In the genomic region with DNA sequence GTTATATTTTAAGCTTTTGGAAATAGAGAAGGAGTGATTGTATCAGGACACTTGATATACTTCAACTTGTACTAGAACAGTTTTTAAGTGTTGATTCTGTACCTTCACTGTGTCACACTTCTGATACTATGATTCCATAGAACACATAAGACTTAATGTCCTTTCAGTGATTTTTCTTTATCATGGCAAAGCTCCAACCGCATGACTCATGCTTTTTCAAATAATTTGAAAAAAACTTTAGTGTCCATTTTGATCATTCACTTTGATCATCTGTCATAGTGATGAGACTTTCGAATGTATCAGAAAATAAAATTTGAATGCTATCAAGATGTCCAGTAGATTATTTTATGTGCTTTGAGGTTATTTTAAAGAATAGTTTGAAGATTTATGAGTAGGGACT, we compare ENCODE assay signal across 18 cellular contexts. TPM values are rescaled to one million over a fixed set of nuclear protein-coding genes. Genes with fewer than 3 reads are reported as not detected.
DNase-seq lines count a peak whose midpoint lies in the region; ATAC-seq, FAIRE-seq and TF ChIP-seq lines count a peak whose summit lies in the region.
"Had no signal": no experiment of that assay in that cellular context is flagged by ENCODE, and none has a peak within 500 bp of the region (broad histone marks: within the 10 kb centered on the region; RNA-seq: fewer than 3 reads in every experiment).

No MANE protein-coding gene starts in this region.

- H2AFZ ChIP-seq in GM12878 (ENCODE audit: control insufficient read depth, low read depth, low read length): no peak overlapping the region

- H3K9me3 Mint-ChIP-seq in Calu3 (ENCODE audit: low read depth, unreplicated experiment): no peaks in the 10 kb centered on the region
- H3K9me3 Mint-ChIP-seq: activated naive CD8-positive, alpha-beta T cell treated with anti-CD3 and anti-CD28 coated beads, Interleukin-2, amount 50 U/mL, for 24 hours; activated T-helper 1 cell treated with anti-CD3 and anti-CD28 coated beads, Interleukin-12 subunit alpha, Interleukin-12 subunit beta, Interleukin-2, Interleukin-4 antibody, amounts not matched to agents 30 ng/mL and 10 ng/mL and 1 ng/mL, durations not matched to agents 14 hours and 24 hours and 36 hours had no signal

- CTCF ChIA-PET in Calu3 (lab: Charles Lee): no interaction called here
- CTCF ChIA-PET in GM12878 (lab: Yijun Ruan, JAX): no interaction called here

- peaks cover 3% of the 10 kb centered on the region for H3K4me1 Mint-ChIP-seq in Calu3 (ENCODE audit: low read depth, unreplicated experiment)
- H3K4me1 Mint-ChIP-seq: activated naive CD8-positive, alpha-beta T cell treated with anti-CD3 and anti-CD28 coated beads, Interleukin-2, amount 50 U/mL, for 24 hours had no signal

- no peaks in the 10 kb centered on the region for H3K27me3 ChIP-seq in GM12878 (replicated peaks in 1 of 2; ENCODE audit: control insufficient read depth in 2 of 2, insufficient read depth in 2 of 2, low read length in 1 of 2)
- H3K27me3 ChIP-seq: colonic mucosa, neutrophil, right atrium auricular region, suprapubic skin had no signal

- H3K36me3 ChIP-seq in GM12878 (ENCODE audit: control insufficient read depth in 2 of 2, insufficient read depth in 2 of 2, low read length in 1 of 2): peaks cover 0 to 2% of the 10 kb centered on the region in 2 experiments; a peak in 2 of 4 replicates
- H3K36me3 ChIP-seq: colonic mucosa had no signal

- no peak overlapping the region for H3K4me3 Mint-ChIP-seq in Calu3 (ENCODE audit: low read depth, unreplicated experiment)
- H3K4me3 Mint-ChIP-seq: activated naive CD8-positive, alpha-beta T cell treated with anti-CD3 and anti-CD28 coated beads, Interleukin-2, amount 50 U/mL, for 24 hours; activated T-helper 1 cell treated with anti-CD3 and anti-CD28 coated beads, Interleukin-12 subunit alpha, Interleukin-12 subunit beta, Interleukin-2, Interleukin-4 antibody, amounts not matched to agents 30 ng/mL and 10 ng/mL and 1 ng/mL, durations not matched to agents 14 hours and 24 hours and 36 hours had no signal

- peak; percentile 72 for FAIRE-seq in GM12878 (lab: Jason Lieb, UNC)

- no peak overlapping the region for H3K9ac ChIP-seq in GM12878 (ENCODE audit: control insufficient read depth, insufficient read depth, low read length)

- no peak for ATAC-seq in GM12878
- ATAC-seq: activated naive CD8-positive, alpha-beta T cell treated with anti-CD3 and anti-CD28 coated beads, Interleukin-2, amount 50 U/mL, for 24 hours had no signal

- no peak for TF ChIP-seq EP300 in GM12878 (IDR thresholded peaks at IDR 0.05; ENCODE audit: borderline replicate concordance in 1 of 2, control insufficient read depth in 1 of 2, low read depth in 2 of 2, low read length in 2 of 2)

- in situ Hi-C loops in GM12878 (cut with MboI): no loop called here

- DNase-seq in Calu3: peak; percentile 6
- peak; percentile 30 for DNase-seq in HS-27A (ENCODE audit: low read depth)
- no peak for DNase-seq in GM12878 (ENCODE audit: low read depth, low spot score)
- DNase-seq in fibroblast of the aortic adventitia (ENCODE audit: low read depth): peak; percentile 44
- no peak for DNase-seq in GM03348 (ENCODE audit: low spot score)
- no peak for DNase-seq in NCI-H2171 treated with DMSO at 0.1 percent for 48 hours (lab: John Stamatoyannopoulos, UW)
- DNase-seq in GM20000 (ENCODE audit: low spot score): no peak
- DNase-seq in NCI-H1694 treated with DMSO at 0.1 percent for 48 hours (lab: John Stamatoyannopoulos, UW): no peak
- DNase-seq: activated naive CD8-positive, alpha-beta T cell treated with anti-CD3 and anti-CD28 coated beads, Interleukin-2, amount 50 U/mL, for 24 hours; colonic mucosa; NCI-H1048; NCI-H82; stimulated activated CD4-positive, alpha-beta T cell treated with anti-CD3 and anti-CD28 coated beads, Interleukin-2, amount 100 ng/mL, for 24 hours had no signal

- no peaks in the 10 kb centered on the region for H3K36me3 Mint-ChIP-seq in Calu3 (ENCODE audit: insufficient read depth, unreplicated experiment)

- TF ChIP-seq RAD21 in GM12878 (IDR thresholded peaks at IDR 0.05; ENCODE audit: insufficient read depth, low read depth, low read length): no peak

- H3K4me3 ChIP-seq in GM12878 (no peak overlapping the region), fibroblast of the aortic adventitia (ENCODE audit: low read depth, low read length) (no peak overlapping the region)
- H3K4me3 ChIP-seq: colonic mucosa, right atrium auricular region, suprapubic skin had no signal

- H3K4me2 ChIP-seq in GM12878 (ENCODE audit: control insufficient read depth, insufficient read depth): no peak overlapping the region

- no peaks in the 10 kb centered on the region for H4K20me1 ChIP-seq in GM12878 (ENCODE audit: control insufficient read depth, insufficient read depth)

- no peak overlapping the region for H3K27ac Mint-ChIP-seq in Calu3 (ENCODE audit: unreplicated experiment)
- H3K27ac Mint-ChIP-seq: activated naive CD8-positive, alpha-beta T cell treated with anti-CD3 and anti-CD28 coated beads, Interleukin-2, amount 50 U/mL, for 24 hours; activated T-helper 1 cell treated with anti-CD3 and anti-CD28 coated beads, Interleukin-12 subunit alpha, Interleukin-12 subunit beta, Interleukin-2, Interleukin-4 antibody, amounts not matched to agents 30 ng/mL and 10 ng/mL and 1 ng/mL, durations not matched to agents 14 hours and 24 hours and 36 hours had no signal

- 97% methylated on average over 2 of the region's 2 CpGs for WGBS in GM12878 (ENCODE audit: insufficient coverage, insufficient replicate concordance, low lambda C conversion rate, missing lambda C conversion rate)

- TF ChIP-seq POLR2A in GM12878 (IDR thresholded peaks at IDR 0.05; ENCODE audit: low read depth, low read length): no peak

- no peaks in the 10 kb centered on the region for H3K27me3 Mint-ChIP-seq in Calu3 (ENCODE audit: unreplicated experiment)
- H3K27me3 Mint-ChIP-seq: activated naive CD8-positive, alpha-beta T cell treated with anti-CD3 and anti-CD28 coated beads, Interleukin-2, amount 50 U/mL, for 24 hours had no signal

- no peaks in the 10 kb centered on the region for H3K79me2 ChIP-seq in GM12878 (ENCODE audit: control insufficient read depth, insufficient read depth, low read length)

- SMC1A ChIA-PET in GM12878 (lab: Charles Lee; ENCODE audit: uncharacterized antibody, unreplicated experiment): no interaction called here

- no peaks in the 10 kb centered on the region for H3K9me3 ChIP-seq in GM12878 (replicated peaks; ENCODE audit: control insufficient read depth, insufficient read depth, low read length)
- H3K9me3 ChIP-seq: colonic mucosa, neutrophil, right atrium auricular region, suprapubic skin had no signal

- TF ChIP-seq CTCF in Calu3 (IDR thresholded peaks at IDR 0.05; ENCODE audit: unreplicated experiment) (no peak), GM12878 (IDR thresholded peaks at IDR 0.05 in 2 of 3, conservative IDR thresholded peaks at IDR 0.05 in 1 of 3; ENCODE audit: control insufficient read depth in 2 of 3, extremely low read depth in 1 of 3, insufficient read depth in 1 of 3, low read depth in 3 of 3, low read length in 3 of 3) (no peak), fibroblast of the aortic adventitia (IDR thresholded peaks at IDR 0.05; ENCODE audit: insufficient read depth, low read length) (no peak), GM20000 (IDR thresholded peaks at IDR 0.05; ENCODE audit: extremely low read depth, missing control alignments) (no peak)

- intact Hi-C loops in Calu3 (cut with micrococcal nuclease; ENCODE audit: unreplicated experiment): no loop called here
- intact Hi-C loops in GM12878 (cut with micrococcal nuclease; ENCODE audit: unreplicated experiment): no loop called here

- POLR2A ChIA-PET in GM12878 (lab: Charles Lee): interaction anchor here (0.6 kb wide), 1 partner anchor 222 kb away, joined by 3 read pairs; no protein-coding TSS in a partner anchor

- RAD21 ChIA-PET in GM12878 (lab: Charles Lee; ENCODE audit: unreplicated experiment): no interaction called here

- BruUV-seq in Calu3 (replicated peaks; lab: Mats Ljungman, UMichigan): no TSS peak
- no TSS peak for BruUV-seq in GM12878 (replicated peaks; lab: Mats Ljungman, UMichigan)

- no peaks in the 10 kb centered on the region for H3K4me1 ChIP-seq in GM12878 (ENCODE audit: control insufficient read depth, insufficient read depth, low read length)
- H3K4me1 ChIP-seq: colonic mucosa, right atrium auricular region, suprapubic skin had no signal

- H3K27ac ChIP-seq in GM12878 (ENCODE audit: control insufficient read depth, insufficient read depth): no peak overlapping the region
- H3K27ac ChIP-seq: colonic mucosa, neutrophil, right atrium auricular region, RWPE1, suprapubic skin had no signal

TF ChIP-seq in GM12878, 131 proteins besides CTCF, POLR2A, EP300 and RAD21 (continues in another document):
- TF ChIP-seq, protein P1, sequence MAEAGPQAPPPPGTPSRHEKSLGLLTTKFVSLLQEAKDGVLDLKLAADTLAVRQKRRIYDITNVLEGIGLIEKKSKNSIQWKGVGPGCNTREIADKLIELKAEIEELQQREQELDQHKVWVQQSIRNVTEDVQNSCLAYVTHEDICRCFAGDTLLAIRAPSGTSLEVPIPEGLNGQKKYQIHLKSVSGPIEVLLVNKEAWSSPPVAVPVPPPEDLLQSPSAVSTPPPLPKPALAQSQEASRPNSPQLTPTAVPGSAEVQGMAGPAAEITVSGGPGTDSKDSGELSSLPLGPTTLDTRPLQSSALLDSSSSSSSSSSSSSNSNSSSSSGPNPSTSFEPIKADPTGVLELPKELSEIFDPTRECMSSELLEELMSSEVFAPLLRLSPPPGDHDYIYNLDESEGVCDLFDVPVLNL (IDR thresholded peaks at IDR 0.05; ENCODE audit: low read depth, low read length): no peak
- TF ChIP-seq SMAD5 (IDR thresholded peaks at IDR 0.05; ENCODE audit: low read depth) (no peak), ZBED1 (IDR thresholded peaks at IDR 0.05; ENCODE audit: borderline replicate concordance) (no peak)

RNA-seq across cellular contexts. Expression of gene AP4E1, which starts 32.0 kb away (rescaled TPM):
- 10.6 and 10.7 TPM in 2 replicates for total RNA-seq in Calu3 (2022)
- 24.4 and 28.5 TPM in 2 replicates for total RNA-seq in GM12878 (2013; cell fraction: nucleolus; rRNA removed)
- total RNA-seq in GM12878 (2014; rRNA removed): 7.9 and 8.1 TPM in 2 replicates
- 10.8 and 11.1 TPM in 2 replicates for total RNA-seq in GM12878 (2014; rRNA removed; fragmentation: Illumina TruSeq; extraction: Trizol)
- 10.7 and 11.4 TPM in 2 replicates for total RNA-seq in GM12878 (2021)
- 2.4 TPM for polyA plus RNA-seq in GM12878 (2011; ENCODE audit: low read depth)
- 5.4 and 8.0 TPM in 2 replicates for polyA plus RNA-seq in GM12878 (2011; rRNA removed)
- polyA plus RNA-seq in GM12878 (2011; cell fraction: cytosol; rRNA removed): 1.9 and 2.5 TPM in 2 replicates
- 1.9 and 2.8 TPM in 2 replicates for polyA plus RNA-seq in GM12878 (2011; cell fraction: nucleus; rRNA removed)
- 3.0 and 3.4 TPM in 2 replicates for polyA plus RNA-seq in GM12878 (2012)
- polyA plus RNA-seq in GM12878 (2014; fragmentation: Illumina TruSeq; extraction: Trizol): 8.3 and 10.2 TPM in 2 replicates
- polyA plus RNA-seq in GM12878 (2014; fragmentation: Nextera tagmentation; extraction: Ambion mirVana): 1 to 10 TPM; 1.2 to 1.6 TPM
- polyA plus RNA-seq in GM12878 (2014; rRNA removed): 4.2 and 5.4 TPM in 2 replicates
- 1 to 10 TPM; 6.7 TPM for polyA plus RNA-seq in GM12878 (2016; fragmentation: Nextera tagmentation; extraction: Ambion mirVana)
- 5.6 and 9.5 TPM in 2 replicates for polyA minus RNA-seq in GM12878 (2011; rRNA and poly(A)+ RNA removed)
- polyA minus RNA-seq in GM12878 (2011; cell fraction: cytosol; rRNA and poly(A)+ RNA removed): 2.3 and 2.9 TPM in 2 replicates
- 4.1 and 5.7 TPM in 2 replicates for polyA minus RNA-seq in GM12878 (2011; cell fraction: nucleus; rRNA and poly(A)+ RNA removed)
- 12.2 and 17.1 TPM in 2 replicates for total RNA-seq in fibroblast of the aortic adventitia (ENCODE audit: low replicate concordance)

Comparison
In these comparisons a context has a peak if more than half of its experiments do, and no peak if none do; other contexts are left out.
1. DNase-seq: peak in Calu3 (single experiment), HS-27A (single experiment) and fibroblast of the aortic adventitia (single experiment); none in GM12878 (single experiment), GM03348 (single experiment), NCI-H2171 treated with DMSO at 0.1 percent for 48 hours (single experiment), GM20000 (single experiment) and NCI-H1694 treated with DMSO at 0.1 percent for 48 hours (single experiment).